Comparison of ENCODE assay signal across 8 cellular contexts in the genomic region with DNA sequence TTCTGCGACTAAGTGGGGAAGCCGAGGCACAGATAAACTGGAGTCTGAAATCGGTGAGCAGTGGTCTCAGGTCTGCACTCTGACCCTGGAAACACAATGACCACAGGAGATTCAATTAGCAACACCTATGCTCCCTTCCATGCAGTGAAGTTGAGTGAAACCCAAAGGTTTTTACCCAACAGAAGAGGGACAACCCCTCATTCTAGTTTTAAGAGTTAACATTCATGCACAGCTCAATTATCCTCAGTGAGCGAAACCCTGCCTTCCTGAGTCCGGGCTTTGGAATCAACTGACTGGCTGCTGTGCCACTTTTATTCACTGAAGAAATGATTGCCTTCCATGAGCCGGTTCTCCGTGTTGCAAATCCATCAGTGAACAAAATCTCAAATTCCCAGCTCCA. TPM values are rescaled to one million over a fixed set of nuclear protein-coding genes. Genes with fewer than 3 reads are reported as not detected.
A peak's percentile ranks its signal among the peaks of the same experiment; 100 is the strongest.
DNase-seq lines count a peak whose midpoint lies in the region; ATAC-seq and TF ChIP-seq lines count a peak whose summit lies in the region.
"Not testable (repeated sequence)": the region's sequence is repeated elsewhere in the genome, so short reads cannot be mapped to it uniquely, and the experiment has no call there.

No MANE protein-coding gene starts in this region.

- H3K23ac ChIP-seq in H9 (ENCODE audit: insufficient read length, low read depth, low read length), result not testable (repeated sequence)

- CTCF ChIA-PET in AG04449 (lab: Yijun Ruan, JAX), result interaction anchor here (1.2 kb wide), 1 partner anchor 10 kb away, joined by 3 read pairs; no protein-coding TSS in a partner anchor
- CTCF ChIA-PET in PC-9 (lab: Charles Lee), result interaction anchor here (0.7 kb wide), 1 partner anchor 1065 kb away, joined by 3 read pairs; no protein-coding TSS in a partner anchor

- not testable (repeated sequence) for H4K91ac ChIP-seq in H9 (ENCODE audit: insufficient read length, low read depth, low read length)

- intact Hi-C loops in PC-9 (cut with micrococcal nuclease; ENCODE audit: unreplicated experiment); activated T-helper 2 cell treated with anti-CD3 and anti-CD28 coated beads, Interferon-gamma antibody, Interleukin-2, Interleukin-4, amounts not matched to agents 10 μg/mL and 5 μg/mL and 100 μg/mL, durations not matched to agents 14 hours and 24 hours and 36 hours (cut with micrococcal nuclease); dendritic cell treated with granulocyte-macrophage colony-stimulating factor and Interleukin-4, amounts not matched to agents 40 ng/mL and 50 ng/mL, for 4 days (cut with micrococcal nuclease): not testable (repeated sequence)

- H3K56ac ChIP-seq in H9 (ENCODE audit: insufficient read length, low read depth, low read length), result not testable (repeated sequence)

- peaks cover 29 to 53% (median 46%) of the 10 kb centered on the region in 3 experiments for H3K36me3 Mint-ChIP-seq in H9 (ENCODE audit: insufficient read depth in 1 of 3, low read depth in 3 of 3)
- peaks cover 30% of the 10 kb centered on the region for H3K36me3 Mint-ChIP-seq in activated T-helper 2 cell treated with anti-CD3 and anti-CD28 coated beads, Interferon-gamma antibody, Interleukin-2, Interleukin-4, amounts not matched to agents 10 μg/mL and 5 μg/mL and 100 μg/mL, durations not matched to agents 14 hours and 24 hours and 36 hours (ENCODE audit: low read depth)
- peaks cover 24% of the 10 kb centered on the region for H3K36me3 Mint-ChIP-seq in dendritic cell treated with granulocyte-macrophage colony-stimulating factor and Interleukin-4, amounts not matched to agents 40 ng/mL and 50 ng/mL, for 4 days (ENCODE audit: low read depth)
- peaks cover 0 to 21% (median 3%) of the 10 kb centered on the region in 3 donors for H3K36me3 Mint-ChIP-seq in naive thymus-derived CD8-positive, alpha-beta T cell
- H3K36me3 Mint-ChIP-seq in stimulated activated effector memory CD8-positive, alpha-beta T cell treated with anti-CD3 and anti-CD28 coated beads, Interleukin-12 subunit alpha, Interleukin-12 subunit beta, amount 100 ng/mL, for 72 hours, result peaks cover 35% of the 10 kb centered on the region

- not testable (repeated sequence) for H3T11ph ChIP-seq in H9 (ENCODE audit: low read length)

- POLR2A ChIA-PET in AG04449 (lab: Yijun Ruan, JAX); PC-9 (lab: Charles Lee; ENCODE audit: unreplicated experiment); naive thymus-derived CD8-positive, alpha-beta T cell (lab: Charles Lee): not testable (repeated sequence)

- not testable (repeated sequence) for H2AK5ac ChIP-seq in H9 (ENCODE audit: insufficient read length, low read length)

- H3K9me3 ChIP-seq in H9 (ENCODE audit: control insufficient read depth, low read depth, low read length), result peaks cover 13% of the 10 kb centered on the region
- H3K9me3 ChIP-seq in PC-9 (ENCODE audit: insufficient read depth, low read depth); right atrium auricular region: not testable (repeated sequence)

- H2AFZ ChIP-seq in H9 (ENCODE audit: low read length); PC-9: not testable (repeated sequence)

- H3K27me3 Mint-ChIP-seq in H9 (ENCODE audit: low read depth); activated T-helper 2 cell treated with anti-CD3 and anti-CD28 coated beads, Interferon-gamma antibody, Interleukin-2, Interleukin-4, amounts not matched to agents 10 μg/mL and 5 μg/mL and 100 μg/mL, durations not matched to agents 14 hours and 24 hours and 36 hours (ENCODE audit: low read depth); dendritic cell treated with granulocyte-macrophage colony-stimulating factor and Interleukin-4, amounts not matched to agents 40 ng/mL and 50 ng/mL, for 4 days; naive thymus-derived CD8-positive, alpha-beta T cell: not testable (repeated sequence)

- not testable (repeated sequence) for H3F3A ChIP-seq in PC-9 (ENCODE audit: insufficient read depth, low read depth)

- not testable (repeated sequence) for H3K4me1 ChIP-seq in H9 (ENCODE audit: insufficient read depth, low read length); PC-9 (replicated peaks; ENCODE audit: insufficient read depth)
- peaks cover 0 to 11% of the 10 kb centered on the region in 2 donors for H3K4me1 ChIP-seq in right atrium auricular region

- H3K4me2 ChIP-seq in H9 (ENCODE audit: insufficient read depth, insufficient read length, low read length) (peak overlapping the region; percentile 95), PC-9 (peak overlapping the region; percentile 69)

- peaks cover 54 to 70% of the 10 kb centered on the region in 2 experiments for H3K9me3 Mint-ChIP-seq in H9
- H3K9me3 Mint-ChIP-seq in activated T-helper 2 cell treated with anti-CD3 and anti-CD28 coated beads, Interferon-gamma antibody, Interleukin-2, Interleukin-4, amounts not matched to agents 10 μg/mL and 5 μg/mL and 100 μg/mL, durations not matched to agents 14 hours and 24 hours and 36 hours; dendritic cell treated with granulocyte-macrophage colony-stimulating factor and Interleukin-4, amounts not matched to agents 40 ng/mL and 50 ng/mL, for 4 days; naive thymus-derived CD8-positive, alpha-beta T cell; stimulated activated effector memory CD8-positive, alpha-beta T cell treated with anti-CD3 and anti-CD28 coated beads, Interleukin-12 subunit alpha, Interleukin-12 subunit beta, amount 100 ng/mL, for 72 hours: not testable (repeated sequence)

- not testable (repeated sequence) for H3K27ac ChIP-seq in H9 (ENCODE audit: insufficient read length, low read depth, low read length)
- H3K27ac ChIP-seq in PC-9, result peak overlapping the region; percentile 81
- peak overlapping the region; percentile 79 to 81 for H3K27ac ChIP-seq in right atrium auricular region

- DNase-seq in AG04449 (ENCODE audit: low read depth, low spot score); H9; PC-9; activated T-helper 2 cell treated with anti-CD3 and anti-CD28 coated beads, Interferon-gamma antibody, Interleukin-2, Interleukin-4, amounts not matched to agents 10 μg/mL and 5 μg/mL and 100 μg/mL, durations not matched to agents 14 hours and 24 hours and 36 hours (ENCODE audit: low spot score); right atrium auricular region (ENCODE audit: low spot score); naive thymus-derived CD8-positive, alpha-beta T cell; stimulated activated effector memory CD8-positive, alpha-beta T cell treated with anti-CD3 and anti-CD28 coated beads, Interleukin-12 subunit alpha, Interleukin-12 subunit beta, amount 100 ng/mL, for 72 hours (ENCODE audit: low spot score in 2 of 2): not testable (repeated sequence)

- TSS peak; percentile 81 for BruUV-seq in PC-9 (replicated peaks; lab: Mats Ljungman, UMichigan)

- H3K14ac ChIP-seq in H9 (ENCODE audit: insufficient read depth, low read length), result not testable (repeated sequence)

- peaks cover 9 to 22% of the 10 kb centered on the region in 2 experiments for H3K4me1 Mint-ChIP-seq in H9
- H3K4me1 Mint-ChIP-seq in activated T-helper 2 cell treated with anti-CD3 and anti-CD28 coated beads, Interferon-gamma antibody, Interleukin-2, Interleukin-4, amounts not matched to agents 10 μg/mL and 5 μg/mL and 100 μg/mL, durations not matched to agents 14 hours and 24 hours and 36 hours (ENCODE audit: low read depth), result peaks cover 11% of the 10 kb centered on the region
- H3K4me1 Mint-ChIP-seq in dendritic cell treated with granulocyte-macrophage colony-stimulating factor and Interleukin-4, amounts not matched to agents 40 ng/mL and 50 ng/mL, for 4 days (ENCODE audit: low read depth), result peaks cover 24% of the 10 kb centered on the region
- H3K4me1 Mint-ChIP-seq in naive thymus-derived CD8-positive, alpha-beta T cell, result peaks cover 0 to 35% (median 18%) of the 10 kb centered on the region in 4 donors
- H3K4me1 Mint-ChIP-seq in stimulated activated effector memory CD8-positive, alpha-beta T cell treated with anti-CD3 and anti-CD28 coated beads, Interleukin-12 subunit alpha, Interleukin-12 subunit beta, amount 100 ng/mL, for 72 hours, result peaks cover 14% of the 10 kb centered on the region

- H3K4ac ChIP-seq in H9 (ENCODE audit: low read depth, low read length), result not testable (repeated sequence)

- not testable (repeated sequence) for H3K23me2 ChIP-seq in H9 (ENCODE audit: insufficient read length, low read depth, low read length, poor library complexity, severe bottlenecking)

- H4K5ac ChIP-seq in H9 (ENCODE audit: insufficient read length, low read depth, low read length), result not testable (repeated sequence)

- peak overlapping the region in 2 of 3 experiments; percentile 93 to 97; a peak in 2 of 7 replicates for H3K27ac Mint-ChIP-seq in H9
- H3K27ac Mint-ChIP-seq in activated T-helper 2 cell treated with anti-CD3 and anti-CD28 coated beads, Interferon-gamma antibody, Interleukin-2, Interleukin-4, amounts not matched to agents 10 μg/mL and 5 μg/mL and 100 μg/mL, durations not matched to agents 14 hours and 24 hours and 36 hours, result peak overlapping the region; percentile 92
- H3K27ac Mint-ChIP-seq in dendritic cell treated with granulocyte-macrophage colony-stimulating factor and Interleukin-4, amounts not matched to agents 40 ng/mL and 50 ng/mL, for 4 days, result peak overlapping the region; percentile 98
- peak overlapping the region; percentile 89 to 99 (median 97) for H3K27ac Mint-ChIP-seq in naive thymus-derived CD8-positive, alpha-beta T cell
- H3K27ac Mint-ChIP-seq in stimulated activated effector memory CD8-positive, alpha-beta T cell treated with anti-CD3 and anti-CD28 coated beads, Interleukin-12 subunit alpha, Interleukin-12 subunit beta, amount 100 ng/mL, for 72 hours, result peak overlapping the region; percentile 98

- peak overlapping the region; percentile 3 for H3K9ac ChIP-seq in H9 (ENCODE audit: extremely low read depth, insufficient read length, low read length)

- H2BK12ac ChIP-seq in H9 (ENCODE audit: insufficient read length, low read depth, low read length), result not testable (repeated sequence)

- H3K4me3 Mint-ChIP-seq in H9, result peak overlapping the region; percentile 93 to 94
- peak overlapping the region; percentile 89 for H3K4me3 Mint-ChIP-seq in activated T-helper 2 cell treated with anti-CD3 and anti-CD28 coated beads, Interferon-gamma antibody, Interleukin-2, Interleukin-4, amounts not matched to agents 10 μg/mL and 5 μg/mL and 100 μg/mL, durations not matched to agents 14 hours and 24 hours and 36 hours (ENCODE audit: low read depth)
- peak overlapping the region; percentile 98 for H3K4me3 Mint-ChIP-seq in dendritic cell treated with granulocyte-macrophage colony-stimulating factor and Interleukin-4, amounts not matched to agents 40 ng/mL and 50 ng/mL, for 4 days
- peak overlapping the region; percentile 83 to 98 (median 93) for H3K4me3 Mint-ChIP-seq in naive thymus-derived CD8-positive, alpha-beta T cell
- H3K4me3 Mint-ChIP-seq in stimulated activated effector memory CD8-positive, alpha-beta T cell treated with anti-CD3 and anti-CD28 coated beads, Interleukin-12 subunit alpha, Interleukin-12 subunit beta, amount 100 ng/mL, for 72 hours, result peak overlapping the region; percentile 90

- H2BK5ac ChIP-seq in H9 (ENCODE audit: insufficient read length, low read length), result not testable (repeated sequence)

- peak overlapping the region; percentile 72 for H3K4me3 ChIP-seq in AG04449 (ENCODE audit: low read depth, low read length)
- H3K4me3 ChIP-seq in PC-9, result peak overlapping the region; percentile 59; the same call in 1 of the 2 replicates
- H3K4me3 ChIP-seq in right atrium auricular region, result peak overlapping the region; percentile 67 to 75

- ATAC-seq in naive thymus-derived CD8-positive, alpha-beta T cell; stimulated activated effector memory CD8-positive, alpha-beta T cell treated with anti-CD3 and anti-CD28 coated beads, Interleukin-12 subunit alpha, Interleukin-12 subunit beta, amount 100 ng/mL, for 72 hours: not testable (repeated sequence)

- H2BK120ac ChIP-seq in H9 (ENCODE audit: low read depth, low read length, poor library complexity, severe bottlenecking), result not testable (repeated sequence)

- not testable (repeated sequence) for H4K20me1 ChIP-seq in H9 (ENCODE audit: control insufficient read depth, insufficient read depth, insufficient read length); PC-9 (ENCODE audit: insufficient read depth)

- no CpG with 5 or more reads among the region's 7 CpGs for WGBS in H9 (ENCODE audit: extremely low coverage, insufficient read length, low lambda C conversion rate)

- not testable (repeated sequence) for H2BK15ac ChIP-seq in H9 (ENCODE audit: low read depth, low read length)

- H3K9me2 ChIP-seq in PC-9 (ENCODE audit: insufficient read depth), result not testable (repeated sequence)

- TF ChIP-seq CTCF in AG04449 (IDR thresholded peaks at IDR 0.05; ENCODE audit: insufficient read depth, low read length, missing control alignments); H9 (conservative IDR thresholded peaks at IDR 0.05); PC-9 (conservative IDR thresholded peaks at IDR 0.05); right atrium auricular region (IDR thresholded peaks at IDR 0.05): not testable (repeated sequence)

- H3K79me2 ChIP-seq in H9 (ENCODE audit: insufficient read depth, low read length) (peaks cover 12% of the 10 kb centered on the region), PC-9 (ENCODE audit: low read depth) (peaks cover 22% of the 10 kb centered on the region)

- H3K36me3 ChIP-seq in PC-9 (ENCODE audit: low read depth); right atrium auricular region: not testable (repeated sequence)

- H3K18ac ChIP-seq in H9 (ENCODE audit: insufficient read length, low read depth, low read length), result not testable (repeated sequence)

- not testable (repeated sequence) for H4K8ac ChIP-seq in H9 (replicated peaks; ENCODE audit: insufficient read length, low read depth, low read length)

- H2BK20ac ChIP-seq in H9 (ENCODE audit: low read depth, low read length, poor library complexity, severe bottlenecking), result not testable (repeated sequence)

- H3K79me1 ChIP-seq in H9 (ENCODE audit: insufficient read depth, low read depth, low read length, poor library complexity, severe bottlenecking), result not testable (repeated sequence)

- not testable (repeated sequence) for H3K27me3 ChIP-seq in H9 (ENCODE audit: insufficient read depth, low read length); PC-9 (ENCODE audit: insufficient read depth, low read depth); right atrium auricular region

RNA-seq across cellular contexts. Expression of a gene that starts 0.7 kb away (rescaled TPM):
- total RNA-seq in H9 (2021), result 7.9 and 10.1 TPM in 2 replicates
- total RNA-seq in PC-9 (2021), result 3.9 and 4.0 TPM in 2 replicates
- 2.4 and 2.5 TPM in 2 replicates for total RNA-seq in activated T-helper 2 cell treated with anti-CD3 and anti-CD28 coated beads, Interferon-gamma antibody, Interleukin-2, Interleukin-4, amounts not matched to agents 10 μg/mL and 5 μg/mL and 100 μg/mL, durations not matched to agents 14 hours and 24 hours and 36 hours
- total RNA-seq in right atrium auricular region, result 1 to 10 TPM; 2.4 to 2.9 TPM
- 1 to 10 TPM; 4.4 to 6.0 TPM for total RNA-seq in naive thymus-derived CD8-positive, alpha-beta T cell
- under 1 TPM in 2 of 3 donors, not detected in 1; 0.36 to 0.79 TPM for polyA plus RNA-seq in naive thymus-derived CD8-positive, alpha-beta T cell

RNA-seq across cellular contexts. Expression of a gene that starts 29.0 kb away (rescaled TPM):
- total RNA-seq in H9 (2021), result 17.1 and 18.7 TPM in 2 replicates
- 0.94 and 1.1 TPM in 2 replicates for total RNA-seq in PC-9 (2021)
- 3.8 TPM in 2 replicates for total RNA-seq in activated T-helper 2 cell treated with anti-CD3 and anti-CD28 coated beads, Interferon-gamma antibody, Interleukin-2, Interleukin-4, amounts not matched to agents 10 μg/mL and 5 μg/mL and 100 μg/mL, durations not matched to agents 14 hours and 24 hours and 36 hours
- total RNA-seq in right atrium auricular region, result 10 to 100 TPM; 33.6 to 50.5 TPM
- total RNA-seq in naive thymus-derived CD8-positive, alpha-beta T cell, result under 1 TPM; 0.52 to 0.74 TPM
- polyA plus RNA-seq in naive thymus-derived CD8-positive, alpha-beta T cell, result 1 to 10 TPM in 1 of 3 donors, under 1 TPM in 2; 0.11 to 1.1 (median 0.60) TPM
